2 cellular contexts compared by ENCODE assay signal in genomic region chr5:129036257-129036656, GRCh38. TPM values are rescaled to one million over a fixed set of nuclear protein-coding genes. Genes with fewer than 3 reads are reported as not detected.
A peak's percentile ranks its signal among the peaks of the same experiment; 100 is the strongest.
DNase-seq lines count a peak whose midpoint lies in the region; ATAC-seq, FAIRE-seq and TF ChIP-seq lines count a peak whose summit lies in the region.
"Not testable (repeated sequence)": the region's sequence is repeated elsewhere in the genome, so short reads cannot be mapped to it uniquely, and the experiment has no call there.

No MANE protein-coding gene starts in this region.

- not testable (repeated sequence) for H3K27me3 ChIP-seq in K562 (ENCODE audit: control insufficient read depth in 2 of 2, insufficient read depth in 2 of 2, low read length in 2 of 2)

- not testable (repeated sequence) for ATAC-seq in K562

- not testable (repeated sequence) for FAIRE-seq in K562 (lab: Jason Lieb, UNC)

- H3K4me2 ChIP-seq in K562 (ENCODE audit: insufficient read depth, low read length), result not testable (repeated sequence)

- TF ChIP-seq RAD21 in K562 (CRISPR knock-in tag; conservative IDR thresholded peaks at IDR 0.05 in 1 of 2, IDR thresholded peaks at IDR 0.05 in 1 of 2), result not testable (repeated sequence)

- not testable (repeated sequence) for TF ChIP-seq EP300 in K562 (IDR thresholded peaks at IDR 0.05; ENCODE audit: low read length)

- not testable (repeated sequence) for BruUV-seq in K562 (replicated peaks; lab: Mats Ljungman, UMichigan)

- not testable (repeated sequence) for TF ChIP-seq CTCF in HEK293 (tag by site-specific recombination; IDR thresholded peaks at IDR 0.05); K562 (IDR thresholded peaks at IDR 0.05 in 2 of 3, conservative IDR thresholded peaks at IDR 0.05 in 1 of 3; ENCODE audit: insufficient read depth in 2 of 3, low read depth in 1 of 3, low read length in 3 of 3)

- DNase-seq in K562 (ENCODE audit: extremely low read depth in 1 of 4, low spot score in 3 of 4), result not testable (repeated sequence)

- in situ Hi-C loops in K562 (cut with MboI), result not testable (repeated sequence)

- POLR2A ChIA-PET in HEK293 (lab: Yijun Ruan, JAX); K562 (lab: Yijun Ruan, JAX): not testable (repeated sequence)

- H4K20me1 ChIP-seq in K562 (replicated peaks; ENCODE audit: control insufficient read depth, insufficient read depth, low read length), result not testable (repeated sequence)

- WGBS in K562 (ENCODE audit: insufficient coverage, low coverage, missing lambda C conversion rate), result 31% methylated on average over 3 of the region's 3 CpGs

- H2AFZ ChIP-seq in K562 (ENCODE audit: low read depth, low read length), result not testable (repeated sequence)

- not testable (repeated sequence) for H3K27ac ChIP-seq in HEK293 (ENCODE audit: extremely low read depth, low read depth, low read length); K562 (ENCODE audit: extremely low read depth, low read depth, low read length)

- not testable (repeated sequence) for TF ChIP-seq POLR2A in K562 (conservative IDR thresholded peaks at IDR 0.05)

- CTCF ChIA-PET in HEK293 (lab: Yijun Ruan, JAX); K562 (lab: Yijun Ruan, JAX; ENCODE audit: low intra/inter-chr PET ratio): not testable (repeated sequence)

- not testable (repeated sequence) for H3K9me3 ChIP-seq in HEK293 (ENCODE audit: control insufficient read depth, insufficient read depth, low read depth, low read length); K562 (replicated peaks; ENCODE audit: control insufficient read depth, insufficient read depth, low read depth, low read length)

- intact Hi-C loops in K562 (cut with micrococcal nuclease), result not testable (repeated sequence)

- H3K4me1 ChIP-seq in HEK293 (ENCODE audit: control insufficient read depth, insufficient read depth, low read length); K562 (replicated peaks in 1 of 2; ENCODE audit: control insufficient read depth in 2 of 2, insufficient read depth in 2 of 2, low read length in 2 of 2): not testable (repeated sequence)

- H3K9me1 ChIP-seq in K562 (ENCODE audit: control insufficient read depth, insufficient read depth, low read length), result not testable (repeated sequence)

- not testable (repeated sequence) for H3K4me3 ChIP-seq in HEK293 (ENCODE audit: low read depth, low read length); K562

- H3K36me3 ChIP-seq in HEK293 (ENCODE audit: control insufficient read depth in 2 of 2, insufficient read depth in 1 of 2, low read length in 2 of 2); K562 (ENCODE audit: control insufficient read depth, insufficient read depth, low read length): not testable (repeated sequence)

- not testable (repeated sequence) for H3K9ac ChIP-seq in K562 (ENCODE audit: insufficient read depth in 1 of 2, low read depth in 2 of 2, low read length in 2 of 2)

- H3K79me2 ChIP-seq in K562 (ENCODE audit: control insufficient read depth, insufficient read depth, low read length), result not testable (repeated sequence)

TF ChIP-seq in HEK293, 187 proteins besides CTCF, POLR2A, EP300 and RAD21:
- peak; percentile 76 for TF ChIP-seq ZNF146 (tag by site-specific recombination; IDR thresholded peaks at IDR 0.05)

TF ChIP-seq in K562, 482 proteins besides CTCF, POLR2A, EP300 and RAD21:
- peak; percentile 65 for TF ChIP-seq ZNF146 (CRISPR knock-in tag; IDR thresholded peaks at IDR 0.05; ENCODE audit: unreplicated experiment)

RNA-seq across cellular contexts. Expression of gene ISOC1, which starts 58.3 kb away (rescaled TPM):
- 7.7 and 15.0 TPM in 2 replicates for total RNA-seq in K562 (2011; cell fraction: chromatin; rRNA removed; ENCODE audit: low replicate concordance)
- total RNA-seq in K562 (2011; cell fraction: nucleolus; rRNA removed), result 8.7 and 10.7 TPM in 2 replicates
- total RNA-seq in K562 (2011; cell fraction: nucleoplasm; rRNA removed), result 12.4 and 20.6 TPM in 2 replicates
- 47.3 and 52.0 TPM in 2 replicates for total RNA-seq in K562 (2014; rRNA removed)
- 51.3 and 52.3 TPM in 2 replicates for total RNA-seq in K562 (2014; rRNA removed; fragmentation: Illumina TruSeq; extraction: Trizol)
- total RNA-seq in K562 (2015; rRNA removed; fragmentation: Illumina TruSeq; extraction: Trizol), result 49.3 and 52.6 TPM in 2 replicates
- total RNA-seq in K562 (2021), result 50.5 and 54.0 TPM in 2 replicates
- polyA plus RNA-seq in K562 (2011; rRNA removed), result 46.3 and 67.9 TPM in 2 replicates
- polyA plus RNA-seq in K562 (2011; cell fraction: cytosol; rRNA removed), result 41.2 TPM in 2 replicates
- 12.5 and 14.6 TPM in 2 replicates for polyA plus RNA-seq in K562 (2011; cell fraction: nucleus; rRNA removed)
- 32.7 and 47.2 TPM in 2 replicates for polyA plus RNA-seq in K562 (2012)
- polyA plus RNA-seq in K562 (2014; fragmentation: Illumina TruSeq; extraction: Trizol), result 52.3 and 60.9 TPM in 2 replicates
- polyA plus RNA-seq in K562 (2014; fragmentation: Nextera tagmentation; extraction: Ambion mirVana), result 10 to 100 TPM; 14.0 to 20.7 TPM
- polyA plus RNA-seq in K562 (2014; rRNA removed), result 55.9 and 66.5 TPM in 2 replicates
- 52.4 and 67.7 TPM in 2 replicates for polyA minus RNA-seq in K562 (2011; rRNA and poly(A)+ RNA removed)
- 22.9 and 34.2 TPM in 2 replicates for polyA minus RNA-seq in K562 (2011; cell fraction: cytosol; rRNA and poly(A)+ RNA removed)
- polyA minus RNA-seq in K562 (2011; cell fraction: nucleus; rRNA and poly(A)+ RNA removed), result 12.0 and 17.7 TPM in 2 replicates
